ENCODE assay signal across 15 cellular contexts in genomic region chr2:239593965-239594771, GRCh38.
DNase-seq lines count a peak whose midpoint lies in the region; ATAC-seq, FAIRE-seq and TF ChIP-seq lines count a peak whose summit lies in the region.
"Had no signal": no experiment of that assay in that cellular context is flagged by ENCODE, and none has a peak within 500 bp of the region (broad histone marks: within the 10 kb centered on the region; RNA-seq: fewer than 3 reads in every experiment).

No MANE protein-coding gene starts in this region.

- TF ChIP-seq EP300 in stomach (IDR thresholded peaks at IDR 0.05): no peak

- H3K27me3 Mint-ChIP-seq in activated CD8-positive, alpha-beta memory T cell treated with anti-CD3 and anti-CD28 coated beads, Interleukin-2, amount 10 ng/mL, durations not matched to agents 7 days and 5 days: no peaks in the 10 kb centered on the region
- H3K27me3 Mint-ChIP-seq in glutamatergic neuron (ENCODE audit: unreplicated experiment): peaks cover 15% of the 10 kb centered on the region
- H3K27me3 Mint-ChIP-seq: stimulated activated memory B cell treated with anti-CD40 and anti-IgM and Interleukin-4, amounts not matched to agents 10 μg/mL and 1 μg/mL and 100 μg/mL, for 72 hours had no signal

- no peak for TF ChIP-seq POLR2A in stomach (IDR thresholded peaks at IDR 0.05)
- TF ChIP-seq POLR2A in GM12892 (IDR thresholded peaks at IDR 0.05; ENCODE audit: low read depth, low read length): no peak

- H3K4me1 Mint-ChIP-seq in activated CD8-positive, alpha-beta memory T cell treated with anti-CD3 and anti-CD28 coated beads, Interleukin-2, amount 10 ng/mL, durations not matched to agents 7 days and 5 days: peaks cover 8% of the 10 kb centered on the region
- H3K4me1 Mint-ChIP-seq in glutamatergic neuron (ENCODE audit: low read depth, unreplicated experiment): no peaks in the 10 kb centered on the region
- H3K4me1 Mint-ChIP-seq: stimulated activated memory B cell treated with anti-CD40 and anti-IgM and Interleukin-4, amounts not matched to agents 10 μg/mL and 1 μg/mL and 100 μg/mL, for 72 hours had no signal

- H3K4me3 ChIP-seq in MG63 (no peak overlapping the region), stomach (no peak overlapping the region)
- H3K4me3 ChIP-seq: SJSA1, skin epidermis had no signal

- H3K27me3 ChIP-seq in MG63 (no peaks in the 10 kb centered on the region), stomach (no peaks in the 10 kb centered on the region)
- H3K27me3 ChIP-seq: SJSA1 had no signal

- no peak for ATAC-seq in activated CD8-positive, alpha-beta memory T cell treated with anti-CD3 and anti-CD28 coated beads, Interleukin-2, amount 10 ng/mL, durations not matched to agents 7 days and 5 days
- ATAC-seq in GM19351 (IDR thresholded peaks at IDR 0.05; ENCODE audit: unreplicated experiment): no peak
- ATAC-seq: stimulated activated memory B cell treated with anti-CD40 and anti-IgM and Interleukin-4, amounts not matched to agents 10 μg/mL and 1 μg/mL and 100 μg/mL, for 72 hours had no signal

- no peaks in the 10 kb centered on the region for H3K36me3 Mint-ChIP-seq in activated CD8-positive, alpha-beta memory T cell treated with anti-CD3 and anti-CD28 coated beads, Interleukin-2, amount 10 ng/mL, durations not matched to agents 7 days and 5 days
- peaks cover 26% of the 10 kb centered on the region for H3K36me3 Mint-ChIP-seq in glutamatergic neuron (ENCODE audit: unreplicated experiment)
- H3K36me3 Mint-ChIP-seq: stimulated activated memory B cell treated with anti-CD40 and anti-IgM and Interleukin-4, amounts not matched to agents 10 μg/mL and 1 μg/mL and 100 μg/mL, for 72 hours had no signal

- intact Hi-C loops in stomach (cut with DNase I; ENCODE audit: low total_unique reads): no loop called here

- CTCF ChIA-PET in activated CD8-positive, alpha-beta memory T cell treated with anti-CD3 and anti-CD28 coated beads, Interleukin-2, amount 10 ng/mL, durations not matched to agents 7 days and 5 days (lab: Charles Lee): no interaction called here

- peaks cover 12% of the 10 kb centered on the region for H3K9me3 Mint-ChIP-seq in activated CD8-positive, alpha-beta memory T cell treated with anti-CD3 and anti-CD28 coated beads, Interleukin-2, amount 10 ng/mL, durations not matched to agents 7 days and 5 days (ENCODE audit: low read depth)
- peaks cover 16% of the 10 kb centered on the region for H3K9me3 Mint-ChIP-seq in glutamatergic neuron (ENCODE audit: unreplicated experiment)

- 75 to 81% (median 76%) methylated on average over 16 to 18 of the region's 18 CpGs for WGBS in stomach, 5 donors

- DNase-seq in activated CD8-positive, alpha-beta memory T cell treated with anti-CD3 and anti-CD28 coated beads for 24 hours: peak; percentile 32
- no peak for DNase-seq in activated CD8-positive, alpha-beta memory T cell treated with anti-CD3 and anti-CD28 coated beads, Interleukin-2, amount 10 ng/mL, durations not matched to agents 7 days and 5 days
- peak; percentile 17 for DNase-seq in MG63
- DNase-seq in glutamatergic neuron: peak; percentile 2
- DNase-seq in stomach: peak; percentile 17
- DNase-seq in GM12892 (ENCODE audit: insufficient read length): no peak
- no peak for DNase-seq in AG08396 (ENCODE audit: low spot score)
- DNase-seq: activated gamma-delta T cell, erythroblast had no signal

- no peaks in the 10 kb centered on the region for H3K36me3 ChIP-seq in MG63
- H3K36me3 ChIP-seq in stomach: no peaks in the 10 kb centered on the region
- H3K36me3 ChIP-seq: SJSA1 had no signal

- no peak overlapping the region for H3K27ac Mint-ChIP-seq in activated CD8-positive, alpha-beta memory T cell treated with anti-CD3 and anti-CD28 coated beads, Interleukin-2, amount 10 ng/mL, durations not matched to agents 7 days and 5 days
- no peak overlapping the region for H3K27ac Mint-ChIP-seq in glutamatergic neuron (ENCODE audit: unreplicated experiment)
- H3K27ac Mint-ChIP-seq: stimulated activated memory B cell treated with anti-CD40 and anti-IgM and Interleukin-4, amounts not matched to agents 10 μg/mL and 1 μg/mL and 100 μg/mL, for 72 hours had no signal

- H3K4me1 ChIP-seq in stomach: no peaks in the 10 kb centered on the region
- H3K4me1 ChIP-seq: SJSA1 had no signal

- H3K27ac ChIP-seq in stomach: no peak overlapping the region
- H3K27ac ChIP-seq: SJSA1, skin epidermis had no signal

- TF ChIP-seq CTCF in glutamatergic neuron (IDR thresholded peaks at IDR 0.05; ENCODE audit: partially characterized antibody, unreplicated experiment) (no peak), stomach (IDR thresholded peaks at IDR 0.05) (no peak)

- H3K4me3 Mint-ChIP-seq in activated CD8-positive, alpha-beta memory T cell treated with anti-CD3 and anti-CD28 coated beads, Interleukin-2, amount 10 ng/mL, durations not matched to agents 7 days and 5 days: no peak overlapping the region
- H3K4me3 Mint-ChIP-seq in glutamatergic neuron (ENCODE audit: unreplicated experiment): no peak overlapping the region
- H3K4me3 Mint-ChIP-seq: stimulated activated memory B cell treated with anti-CD40 and anti-IgM and Interleukin-4, amounts not matched to agents 10 μg/mL and 1 μg/mL and 100 μg/mL, for 72 hours had no signal

- H3K9me3 ChIP-seq in MG63 (no peaks in the 10 kb centered on the region), stomach (peaks cover 0 to 6% (median 0%) of the 10 kb centered on the region in 4 donors)
- H3K9me3 ChIP-seq: SJSA1 had no signal

- no peak for FAIRE-seq in GM12892 (lab: Jason Lieb, UNC)
- FAIRE-seq: astrocyte, urothelium cell line had no signal

Comparison
In these comparisons a context has a peak if more than half of its experiments do, and no peak if none do; other contexts are left out.
1. DNase-seq: peak in activated CD8-positive, alpha-beta memory T cell treated with anti-CD3 and anti-CD28 coated beads for 24 hours (single experiment), MG63 (single experiment), glutamatergic neuron (single experiment) and stomach (single experiment); none in activated CD8-positive, alpha-beta memory T cell treated with anti-CD3 and anti-CD28 coated beads, Interleukin-2, amount 10 ng/mL, durations not matched to agents 7 days and 5 days (single experiment), GM12892 (single experiment) and AG08396 (single experiment).